In the genomic region with DNA sequence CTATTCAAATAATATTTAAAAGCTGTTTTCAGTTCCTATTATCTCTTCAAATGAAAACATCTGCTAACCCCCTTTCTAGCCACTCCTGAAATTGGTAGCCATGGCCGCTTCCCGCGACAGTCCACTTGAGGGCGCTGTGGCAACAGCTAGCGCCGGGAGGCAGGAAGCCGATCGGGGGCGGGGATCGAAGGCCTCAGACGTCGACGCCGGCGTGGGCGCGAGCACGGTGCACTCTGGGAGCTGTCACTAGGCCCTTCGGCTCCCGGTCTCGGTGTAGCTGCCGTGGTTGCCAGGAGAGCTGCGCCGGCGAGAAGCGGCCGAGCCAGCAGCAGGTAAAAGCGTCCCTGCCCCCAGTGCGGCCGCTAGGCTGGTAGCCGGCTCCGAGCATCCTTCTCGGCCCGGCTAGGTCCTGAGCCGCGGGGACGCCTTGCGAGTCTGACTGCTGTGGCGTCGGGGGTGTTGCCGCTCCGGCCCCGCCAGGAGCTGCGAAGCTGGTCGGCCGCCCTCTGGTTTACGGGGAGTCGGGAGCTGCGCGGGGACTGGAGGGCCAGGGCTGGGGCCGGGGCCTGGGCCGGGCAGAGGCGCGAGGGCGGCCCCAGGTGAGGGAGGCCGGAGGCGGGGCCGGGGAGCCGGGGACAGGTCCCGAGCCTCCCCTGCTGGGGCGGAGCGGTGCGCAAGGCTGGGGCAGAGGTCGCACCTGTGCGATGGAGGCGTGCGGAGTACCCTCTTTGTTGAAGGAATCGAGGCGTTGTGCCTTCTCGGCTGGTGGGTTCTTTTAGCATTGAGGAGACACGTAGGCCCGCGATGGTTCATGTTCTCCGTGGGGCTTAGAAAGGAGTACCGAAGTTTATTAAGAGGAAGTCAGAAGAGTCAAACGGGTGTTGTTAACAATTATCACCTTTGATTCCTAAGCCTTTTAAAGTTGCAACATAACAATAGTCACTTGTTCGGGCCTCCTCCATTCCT, we compare ENCODE assay signal across 1 cellular context.
TF ChIP-seq lines count a peak whose summit lies in the region.

A gene with protein sequence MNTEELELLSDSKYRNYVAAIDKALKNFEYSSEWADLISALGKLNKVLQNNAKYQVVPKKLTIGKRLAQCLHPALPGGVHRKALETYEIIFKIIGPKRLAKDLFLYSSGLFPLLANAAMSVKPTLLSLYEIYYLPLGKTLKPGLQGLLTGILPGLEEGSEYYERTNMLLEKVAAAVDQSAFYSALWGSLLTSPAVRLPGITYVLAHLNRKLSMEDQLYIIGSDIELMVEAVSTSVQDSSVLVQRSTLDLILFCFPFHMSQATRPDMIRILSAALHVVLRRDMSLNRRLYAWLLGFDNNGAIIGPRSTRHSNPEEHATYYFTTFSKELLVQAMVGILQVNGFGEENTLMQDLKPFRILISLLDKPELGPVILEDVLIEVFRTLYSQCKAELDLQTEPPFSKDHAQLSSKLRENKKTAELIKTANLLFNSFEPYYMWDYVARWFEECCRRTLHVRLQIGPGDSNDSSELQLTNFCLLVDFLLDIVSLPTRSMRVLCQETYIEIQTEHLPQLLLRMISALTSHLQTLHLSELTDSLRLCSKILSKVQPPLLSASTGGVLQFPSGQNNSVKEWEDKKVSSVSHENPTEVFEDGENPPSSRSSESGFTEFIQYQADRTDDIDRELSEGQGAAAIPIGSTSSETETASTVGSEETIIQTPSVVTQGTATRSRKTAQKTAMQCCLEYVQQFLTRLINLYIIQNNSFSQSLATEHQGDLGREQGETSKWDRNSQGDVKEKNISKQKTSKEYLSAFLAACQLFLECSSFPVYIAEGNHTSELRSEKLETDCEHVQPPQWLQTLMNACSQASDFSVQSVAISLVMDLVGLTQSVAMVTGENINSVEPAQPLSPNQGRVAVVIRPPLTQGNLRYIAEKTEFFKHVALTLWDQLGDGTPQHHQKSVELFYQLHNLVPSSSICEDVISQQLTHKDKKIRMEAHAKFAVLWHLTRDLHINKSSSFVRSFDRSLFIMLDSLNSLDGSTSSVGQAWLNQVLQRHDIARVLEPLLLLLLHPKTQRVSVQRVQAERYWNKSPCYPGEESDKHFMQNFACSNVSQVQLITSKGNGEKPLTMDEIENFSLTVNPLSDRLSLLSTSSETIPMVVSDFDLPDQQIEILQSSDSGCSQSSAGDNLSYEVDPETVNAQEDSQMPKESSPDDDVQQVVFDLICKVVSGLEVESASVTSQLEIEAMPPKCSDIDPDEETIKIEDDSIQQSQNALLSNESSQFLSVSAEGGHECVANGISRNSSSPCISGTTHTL (N-terminal part only) (plus strand): TSS at position 224 of the 966 bp plus-strand sequence. CDS start 29,307 bp downstream, outside the sequence.

TF ChIP-seq in K562, 482 proteins besides CTCF, POLR2A, EP300 and RAD21 (continued from another document and continues in another):
- TF ChIP-seq ETV5 (CRISPR knock-in tag; IDR thresholded peaks at IDR 0.05; ENCODE audit: low read depth) = peak; percentile 96
- TF ChIP-seq, protein P1, sequence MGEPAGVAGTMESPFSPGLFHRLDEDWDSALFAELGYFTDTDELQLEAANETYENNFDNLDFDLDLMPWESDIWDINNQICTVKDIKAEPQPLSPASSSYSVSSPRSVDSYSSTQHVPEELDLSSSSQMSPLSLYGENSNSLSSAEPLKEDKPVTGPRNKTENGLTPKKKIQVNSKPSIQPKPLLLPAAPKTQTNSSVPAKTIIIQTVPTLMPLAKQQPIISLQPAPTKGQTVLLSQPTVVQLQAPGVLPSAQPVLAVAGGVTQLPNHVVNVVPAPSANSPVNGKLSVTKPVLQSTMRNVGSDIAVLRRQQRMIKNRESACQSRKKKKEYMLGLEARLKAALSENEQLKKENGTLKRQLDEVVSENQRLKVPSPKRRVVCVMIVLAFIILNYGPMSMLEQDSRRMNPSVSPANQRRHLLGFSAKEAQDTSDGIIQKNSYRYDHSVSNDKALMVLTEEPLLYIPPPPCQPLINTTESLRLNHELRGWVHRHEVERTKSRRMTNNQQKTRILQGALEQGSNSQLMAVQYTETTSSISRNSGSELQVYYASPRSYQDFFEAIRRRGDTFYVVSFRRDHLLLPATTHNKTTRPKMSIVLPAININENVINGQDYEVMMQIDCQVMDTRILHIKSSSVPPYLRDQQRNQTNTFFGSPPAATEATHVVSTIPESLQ (CRISPR knock-in tag; IDR thresholded peaks at IDR 0.05) = 0 out of 2 replicates have a peak, but pooled peaks have one; percentile 72
- TF ChIP-seq PHTF2 (CRISPR knock-in tag; IDR thresholded peaks at IDR 0.05) = no peak
- 0 out of 2 replicates have a peak, but pooled peaks have one; percentile 33 for TF ChIP-seq KLF16 (IDR thresholded peaks at IDR 0.05)
- TF ChIP-seq, protein P2, sequence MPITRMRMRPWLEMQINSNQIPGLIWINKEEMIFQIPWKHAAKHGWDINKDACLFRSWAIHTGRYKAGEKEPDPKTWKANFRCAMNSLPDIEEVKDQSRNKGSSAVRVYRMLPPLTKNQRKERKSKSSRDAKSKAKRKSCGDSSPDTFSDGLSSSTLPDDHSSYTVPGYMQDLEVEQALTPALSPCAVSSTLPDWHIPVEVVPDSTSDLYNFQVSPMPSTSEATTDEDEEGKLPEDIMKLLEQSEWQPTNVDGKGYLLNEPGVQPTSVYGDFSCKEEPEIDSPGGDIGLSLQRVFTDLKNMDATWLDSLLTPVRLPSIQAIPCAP (CRISPR knock-in tag; IDR thresholded peaks at IDR 0.05; ENCODE audit: borderline replicate concordance) = no peak
- no peak for TF ChIP-seq TBL1XR1 (IDR thresholded peaks at IDR 0.05; ENCODE audit: low read length in 2 of 2)
- no peak for TF ChIP-seq POLR2H (tag; IDR thresholded peaks at IDR 0.05; ENCODE audit: low read depth)
- no peak for TF ChIP-seq HNRNPH1 (optimal IDR thresholded peaks at IDR 0.05; ENCODE audit: low read depth, low read length)
- TF ChIP-seq, protein P3, sequence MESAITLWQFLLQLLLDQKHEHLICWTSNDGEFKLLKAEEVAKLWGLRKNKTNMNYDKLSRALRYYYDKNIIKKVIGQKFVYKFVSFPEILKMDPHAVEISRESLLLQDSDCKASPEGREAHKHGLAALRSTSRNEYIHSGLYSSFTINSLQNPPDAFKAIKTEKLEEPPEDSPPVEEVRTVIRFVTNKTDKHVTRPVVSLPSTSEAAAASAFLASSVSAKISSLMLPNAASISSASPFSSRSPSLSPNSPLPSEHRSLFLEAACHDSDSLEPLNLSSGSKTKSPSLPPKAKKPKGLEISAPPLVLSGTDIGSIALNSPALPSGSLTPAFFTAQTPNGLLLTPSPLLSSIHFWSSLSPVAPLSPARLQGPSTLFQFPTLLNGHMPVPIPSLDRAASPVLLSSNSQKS (CRISPR knock-in tag; IDR thresholded peaks at IDR 0.05) = no peak
- TF ChIP-seq TGIF2 (CRISPR knock-in tag; IDR thresholded peaks at IDR 0.05) = peak; percentile 98
- no peak for TF ChIP-seq NFATC3 (IDR thresholded peaks at IDR 0.05)
- TF ChIP-seq ZNF263 (CRISPR knock-in tag; IDR thresholded peaks at IDR 0.05; ENCODE audit: borderline replicate concordance) = no peak
- peak; percentile 60; the same call in 1 of the 2 replicates for TF ChIP-seq ZNF431 (CRISPR knock-in tag; IDR thresholded peaks at IDR 0.05)
- TF ChIP-seq EGR1 (conservative IDR thresholded peaks at IDR 0.05) = peak; percentile 98
- no peak for TF ChIP-seq ZKSCAN8 (CRISPR knock-in tag; IDR thresholded peaks at IDR 0.05)
- TF ChIP-seq, protein P4, sequence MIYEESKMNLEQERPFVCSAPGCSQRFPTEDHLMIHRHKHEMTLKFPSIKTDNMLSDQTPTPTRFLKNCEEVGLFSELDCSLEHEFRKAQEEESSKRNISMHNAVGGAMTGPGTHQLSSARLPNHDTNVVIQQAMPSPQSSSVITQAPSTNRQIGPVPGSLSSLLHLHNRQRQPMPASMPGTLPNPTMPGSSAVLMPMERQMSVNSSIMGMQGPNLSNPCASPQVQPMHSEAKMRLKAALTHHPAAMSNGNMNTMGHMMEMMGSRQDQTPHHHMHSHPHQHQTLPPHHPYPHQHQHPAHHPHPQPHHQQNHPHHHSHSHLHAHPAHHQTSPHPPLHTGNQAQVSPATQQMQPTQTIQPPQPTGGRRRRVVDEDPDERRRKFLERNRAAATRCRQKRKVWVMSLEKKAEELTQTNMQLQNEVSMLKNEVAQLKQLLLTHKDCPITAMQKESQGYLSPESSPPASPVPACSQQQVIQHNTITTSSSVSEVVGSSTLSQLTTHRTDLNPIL (CRISPR knock-in tag; IDR thresholded peaks at IDR 0.05) = no peak
- TF ChIP-seq MYBL2 (IDR thresholded peaks at IDR 0.05; ENCODE audit: low read depth) = no peak
- no peak for TF ChIP-seq MYBL2 (CRISPR knock-in tag; IDR thresholded peaks at IDR 0.05; ENCODE audit: borderline replicate concordance)
- TF ChIP-seq, protein P5, sequence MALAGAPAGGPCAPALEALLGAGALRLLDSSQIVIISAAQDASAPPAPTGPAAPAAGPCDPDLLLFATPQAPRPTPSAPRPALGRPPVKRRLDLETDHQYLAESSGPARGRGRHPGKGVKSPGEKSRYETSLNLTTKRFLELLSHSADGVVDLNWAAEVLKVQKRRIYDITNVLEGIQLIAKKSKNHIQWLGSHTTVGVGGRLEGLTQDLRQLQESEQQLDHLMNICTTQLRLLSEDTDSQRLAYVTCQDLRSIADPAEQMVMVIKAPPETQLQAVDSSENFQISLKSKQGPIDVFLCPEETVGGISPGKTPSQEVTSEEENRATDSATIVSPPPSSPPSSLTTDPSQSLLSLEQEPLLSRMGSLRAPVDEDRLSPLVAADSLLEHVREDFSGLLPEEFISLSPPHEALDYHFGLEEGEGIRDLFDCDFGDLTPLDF (CRISPR knock-in tag; IDR thresholded peaks at IDR 0.05) = no peak; the same call in 1 of the 2 replicates
- TF ChIP-seq, protein P6, sequence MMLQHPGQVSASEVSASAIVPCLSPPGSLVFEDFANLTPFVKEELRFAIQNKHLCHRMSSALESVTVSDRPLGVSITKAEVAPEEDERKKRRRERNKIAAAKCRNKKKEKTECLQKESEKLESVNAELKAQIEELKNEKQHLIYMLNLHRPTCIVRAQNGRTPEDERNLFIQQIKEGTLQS (IDR thresholded peaks at IDR 0.05) = no peak
- TF ChIP-seq, protein P6 (CRISPR knock-in tag; conservative IDR thresholded peaks at IDR 0.05) = peak; percentile 64; the same call in 1 of the 2 replicates
- TF ChIP-seq FOXK1 (CRISPR knock-in tag; IDR thresholded peaks at IDR 0.05; ENCODE audit: borderline replicate concordance) = no peak
- TF ChIP-seq ZNF165 (CRISPR knock-in tag; IDR thresholded peaks at IDR 0.05; ENCODE audit: borderline replicate concordance) = no peak
- TF ChIP-seq KLF13 (tag; IDR thresholded peaks at IDR 0.05; ENCODE audit: borderline replicate concordance, low read depth) = peak; percentile 46; the same call in 1 of the 2 replicates
- TF ChIP-seq, protein P7, sequence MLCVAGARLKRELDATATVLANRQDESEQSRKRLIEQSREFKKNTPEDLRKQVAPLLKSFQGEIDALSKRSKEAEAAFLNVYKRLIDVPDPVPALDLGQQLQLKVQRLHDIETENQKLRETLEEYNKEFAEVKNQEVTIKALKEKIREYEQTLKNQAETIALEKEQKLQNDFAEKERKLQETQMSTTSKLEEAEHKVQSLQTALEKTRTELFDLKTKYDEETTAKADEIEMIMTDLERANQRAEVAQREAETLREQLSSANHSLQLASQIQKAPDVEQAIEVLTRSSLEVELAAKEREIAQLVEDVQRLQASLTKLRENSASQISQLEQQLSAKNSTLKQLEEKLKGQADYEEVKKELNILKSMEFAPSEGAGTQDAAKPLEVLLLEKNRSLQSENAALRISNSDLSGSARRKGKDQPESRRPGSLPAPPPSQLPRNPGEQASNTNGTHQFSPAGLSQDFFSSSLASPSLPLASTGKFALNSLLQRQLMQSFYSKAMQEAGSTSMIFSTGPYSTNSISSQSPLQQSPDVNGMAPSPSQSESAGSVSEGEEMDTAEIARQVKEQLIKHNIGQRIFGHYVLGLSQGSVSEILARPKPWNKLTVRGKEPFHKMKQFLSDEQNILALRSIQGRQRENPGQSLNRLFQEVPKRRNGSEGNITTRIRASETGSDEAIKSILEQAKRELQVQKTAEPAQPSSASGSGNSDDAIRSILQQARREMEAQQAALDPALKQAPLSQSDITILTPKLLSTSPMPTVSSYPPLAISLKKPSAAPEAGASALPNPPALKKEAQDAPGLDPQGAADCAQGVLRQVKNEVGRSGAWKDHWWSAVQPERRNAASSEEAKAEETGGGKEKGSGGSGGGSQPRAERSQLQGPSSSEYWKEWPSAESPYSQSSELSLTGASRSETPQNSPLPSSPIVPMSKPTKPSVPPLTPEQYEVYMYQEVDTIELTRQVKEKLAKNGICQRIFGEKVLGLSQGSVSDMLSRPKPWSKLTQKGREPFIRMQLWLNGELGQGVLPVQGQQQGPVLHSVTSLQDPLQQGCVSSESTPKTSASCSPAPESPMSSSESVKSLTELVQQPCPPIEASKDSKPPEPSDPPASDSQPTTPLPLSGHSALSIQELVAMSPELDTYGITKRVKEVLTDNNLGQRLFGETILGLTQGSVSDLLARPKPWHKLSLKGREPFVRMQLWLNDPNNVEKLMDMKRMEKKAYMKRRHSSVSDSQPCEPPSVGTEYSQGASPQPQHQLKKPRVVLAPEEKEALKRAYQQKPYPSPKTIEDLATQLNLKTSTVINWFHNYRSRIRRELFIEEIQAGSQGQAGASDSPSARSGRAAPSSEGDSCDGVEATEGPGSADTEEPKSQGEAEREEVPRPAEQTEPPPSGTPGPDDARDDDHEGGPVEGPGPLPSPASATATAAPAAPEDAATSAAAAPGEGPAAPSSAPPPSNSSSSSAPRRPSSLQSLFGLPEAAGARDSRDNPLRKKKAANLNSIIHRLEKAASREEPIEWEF (CRISPR knock-in tag; IDR thresholded peaks at IDR 0.05) = no peak
- TF ChIP-seq ZNF695 (CRISPR knock-in tag; IDR thresholded peaks at IDR 0.05) = no peak
- no peak for TF ChIP-seq YBX1 (IDR thresholded peaks at IDR 0.05)
- no peak for TF ChIP-seq RBM15 (IDR thresholded peaks at IDR 0.05; ENCODE audit: insufficient read depth, low read length)
- TF ChIP-seq BACH1 (tag; IDR thresholded peaks at IDR 0.05) = no peak
- TF ChIP-seq, protein P8, sequence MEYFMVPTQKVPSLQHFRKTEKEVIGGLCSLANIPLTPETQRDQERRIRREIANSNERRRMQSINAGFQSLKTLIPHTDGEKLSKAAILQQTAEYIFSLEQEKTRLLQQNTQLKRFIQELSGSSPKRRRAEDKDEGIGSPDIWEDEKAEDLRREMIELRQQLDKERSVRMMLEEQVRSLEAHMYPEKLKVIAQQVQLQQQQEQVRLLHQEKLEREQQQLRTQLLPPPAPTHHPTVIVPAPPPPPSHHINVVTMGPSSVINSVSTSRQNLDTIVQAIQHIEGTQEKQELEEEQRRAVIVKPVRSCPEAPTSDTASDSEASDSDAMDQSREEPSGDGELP (CRISPR knock-in tag; IDR thresholded peaks at IDR 0.05; ENCODE audit: borderline replicate concordance) = peak; percentile 90
- TF ChIP-seq FOXP1 (CRISPR knock-in tag; IDR thresholded peaks at IDR 0.05) = 0 out of 2 replicates have a peak, but pooled peaks have one; percentile 58
- no peak for TF ChIP-seq FOXA3 (CRISPR knock-in tag; conservative IDR thresholded peaks at IDR 0.05 in 1 of 2, IDR thresholded peaks at IDR 0.05 in 1 of 2)
- TF ChIP-seq, protein P9, sequence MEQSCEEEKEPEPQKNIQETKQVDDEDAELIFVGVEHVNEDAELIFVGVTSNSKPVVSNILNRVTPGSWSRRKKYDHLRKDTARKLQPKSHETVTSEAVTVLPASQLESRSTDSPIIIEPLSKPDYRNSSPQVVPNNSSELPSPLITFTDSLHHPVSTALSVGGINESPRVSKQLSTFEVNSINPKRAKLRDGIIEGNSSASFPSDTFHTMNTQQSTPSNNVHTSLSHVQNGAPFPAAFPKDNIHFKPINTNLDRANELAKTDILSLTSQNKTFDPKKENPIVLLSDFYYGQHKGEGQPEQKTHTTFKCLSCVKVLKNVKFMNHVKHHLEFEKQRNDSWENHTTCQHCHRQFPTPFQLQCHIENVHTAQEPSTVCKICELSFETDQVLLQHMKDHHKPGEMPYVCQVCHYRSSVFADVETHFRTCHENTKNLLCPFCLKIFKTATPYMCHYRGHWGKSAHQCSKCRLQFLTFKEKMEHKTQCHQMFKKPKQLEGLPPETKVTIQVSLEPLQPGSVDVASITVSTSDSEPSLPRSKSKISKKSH (CRISPR knock-in tag; IDR thresholded peaks at IDR 0.05) = no peak
- TF ChIP-seq XRCC5 (IDR thresholded peaks at IDR 0.05; ENCODE audit: low read depth, low read length) = peak; percentile 87; the same call in 1 of the 2 replicates
